In the genomic region with DNA sequence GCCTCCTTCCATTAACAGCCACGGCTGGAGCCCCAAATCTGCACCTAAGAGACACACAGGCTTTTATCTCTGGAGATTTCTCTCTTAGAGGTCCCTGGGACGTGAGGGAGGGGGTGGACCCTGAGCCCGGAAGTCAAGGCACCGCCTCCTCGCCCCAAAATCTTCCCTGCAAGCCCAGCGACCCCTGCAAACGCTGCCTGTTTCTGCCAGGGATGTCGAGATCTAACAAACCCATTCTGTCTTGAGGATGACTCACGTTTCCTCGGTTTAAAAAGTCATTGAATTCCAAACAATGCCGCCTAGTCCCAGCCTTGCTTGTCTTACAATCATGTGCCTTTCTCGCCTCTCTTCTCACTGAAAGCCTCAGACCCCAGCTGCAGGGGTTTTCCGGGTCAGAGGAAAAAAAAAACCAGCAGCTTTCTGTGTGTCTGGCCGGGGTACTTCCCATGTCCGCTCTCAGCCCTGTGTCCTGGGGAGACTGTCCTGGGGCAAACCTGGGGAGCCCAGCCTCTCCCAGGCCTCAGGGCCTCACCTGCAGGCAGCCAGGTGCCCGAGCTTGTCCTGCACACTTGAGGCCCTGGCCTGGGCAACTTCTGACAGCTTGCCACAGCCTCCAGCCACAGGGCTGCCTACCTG, we compare ENCODE assay signal across 8 cellular contexts. TPM values are rescaled to one million over a fixed set of nuclear protein-coding genes. Genes with fewer than 3 reads are reported as not detected.
DNase-seq lines count a peak whose midpoint lies in the region; ATAC-seq and TF ChIP-seq lines count a peak whose summit lies in the region.

No MANE protein-coding gene starts in this region.

- WGBS in thymus: 53% methylated on average over 16 of the region's 16 CpGs

- H3K4me2 ChIP-seq in OCI-LY7 (ENCODE audit: low read length): peak overlapping the region; percentile 37; the same call in 1 of the 2 replicates

- no TSS peak for BruUV-seq in OCI-LY7 (replicated peaks; lab: Mats Ljungman, UMichigan)

- no peaks in the 10 kb centered on the region for H4K20me1 ChIP-seq in OCI-LY7 (ENCODE audit: insufficient read depth, low read length)

- DNase-seq in OCI-LY7 (ENCODE audit: low spot score) (peak; percentile 21), lower lobe of right lung (peak; percentile 41), NOMO-1 treated with DMSO at 0.1 percent for 48 hours (lab: John Stamatoyannopoulos, UW; ENCODE audit: unreplicated experiment) (no peak), NK-92 (lab: John Stamatoyannopoulos, UW; ENCODE audit: unreplicated experiment) (no peak), NCI-H128 (lab: John Stamatoyannopoulos, UW; ENCODE audit: unreplicated experiment) (no peak)

- no peaks in the 10 kb centered on the region for H3K79me2 ChIP-seq in OCI-LY7 (ENCODE audit: insufficient read depth, low read depth, low read length)

- intact Hi-C loops in OCI-LY7 (cut with micrococcal nuclease; ENCODE audit: unreplicated experiment): no loop called here
- intact Hi-C loops in lower lobe of right lung (cut with DNase I): no loop called here

- H3K27me3 ChIP-seq in lower lobe of right lung (ENCODE audit: low read depth) (no peaks in the 10 kb centered on the region), thymus (ENCODE audit: control insufficient read depth, insufficient read depth) (no peaks in the 10 kb centered on the region)

- no peaks in the 10 kb centered on the region for H3K9me2 ChIP-seq in OCI-LY7 (ENCODE audit: insufficient read depth, low read length)

- CTCF ChIA-PET in OCI-LY7 (lab: Charles Lee; ENCODE audit: unreplicated experiment): no interaction called here

- POLR2A ChIA-PET in OCI-LY7 (lab: Charles Lee): interaction anchor here (0.7 kb wide), 1 partner anchor 77 kb away, joined by 3 read pairs; no protein-coding TSS in a partner anchor

- no peaks in the 10 kb centered on the region for H3K36me3 ChIP-seq in OCI-LY7 (ENCODE audit: insufficient read depth, low read length)
- peaks cover 38% of the 10 kb centered on the region for H3K36me3 ChIP-seq in lower lobe of right lung
- peaks cover 13% of the 10 kb centered on the region for H3K36me3 ChIP-seq in thymus (ENCODE audit: control insufficient read depth, insufficient read depth)

- peak overlapping the region; percentile 57 for H2AFZ ChIP-seq in OCI-LY7 (ENCODE audit: low read length)

- ATAC-seq in lower lobe of right lung: no peak

- H3K4me3 ChIP-seq in GM12875 (ENCODE audit: low read depth, low read length) (peak overlapping the region; percentile 38), OCI-LY7 (ENCODE audit: low read depth, low read length, poor library complexity, severe bottlenecking) (no peak overlapping the region), lower lobe of right lung (no peak overlapping the region), thymus (ENCODE audit: low read length) (no peak overlapping the region)

- H3K27ac ChIP-seq in OCI-LY7 (ENCODE audit: low read depth, low read length, poor library complexity, severe bottlenecking): no peak overlapping the region
- H3K27ac ChIP-seq in cingulate gyrus (ENCODE audit: low read depth, low read length): peak overlapping the region; percentile 91
- peak overlapping the region; percentile 62 for H3K27ac ChIP-seq in lower lobe of right lung
- H3K27ac ChIP-seq in thymus (ENCODE audit: low read depth): peak overlapping the region; percentile 72

- H3K4me1 ChIP-seq in OCI-LY7 (ENCODE audit: insufficient read depth, low read length, poor library complexity, severe bottlenecking) (peaks cover 9% of the 10 kb centered on the region), lower lobe of right lung (peaks cover 26% of the 10 kb centered on the region), thymus (ENCODE audit: control insufficient read depth, insufficient read depth, low read length) (peaks cover 8% of the 10 kb centered on the region)

- TF ChIP-seq CTCF in GM12875 (IDR thresholded peaks at IDR 0.05; ENCODE audit: borderline replicate concordance, insufficient read depth, low read depth, low read length) (no peak), OCI-LY7 (conservative IDR thresholded peaks at IDR 0.05; ENCODE audit: low read length) (no peak), lower lobe of right lung (IDR thresholded peaks at IDR 0.05) (no peak)

- H3K9me3 ChIP-seq in OCI-LY7 (ENCODE audit: low read length) (no peaks in the 10 kb centered on the region), lower lobe of right lung (no peaks in the 10 kb centered on the region), thymus (ENCODE audit: control insufficient read depth) (no peaks in the 10 kb centered on the region)

RNA-seq across cellular contexts. Expression of a gene that starts 15.4 kb away (rescaled TPM):
- 25.4 and 26.6 TPM in 2 replicates for total RNA-seq in OCI-LY7 (2014; rRNA removed; shearing (Covaris generic))
- total RNA-seq in OCI-LY7 (2022) (31.2 and 35.7 TPM in 2 replicates), lower lobe of right lung (58.1 TPM)
- 54.7 TPM for polyA plus RNA-seq in thymus

RNA-seq across cellular contexts. Expression of a gene that starts 24.1 kb away (rescaled TPM):
- total RNA-seq in OCI-LY7 (2014; rRNA removed; shearing (Covaris generic)): 0.08 and 0.22 TPM in 2 replicates
- not detected in 2 replicates for total RNA-seq in OCI-LY7 (2022)
- total RNA-seq in lower lobe of right lung: 77.5 TPM
- polyA plus RNA-seq in thymus: 4.9 TPM

Comparison
In these comparisons a context has a peak if more than half of its experiments do, and no peak if none do; other contexts are left out.
1. DNase-seq: peak in OCI-LY7 (single experiment) and lower lobe of right lung (single experiment); none in NOMO-1 treated with DMSO at 0.1 percent for 48 hours (single experiment), NK-92 (single experiment) and NCI-H128 (single experiment).
2. RNA of a gene that starts 24.1 kb away (total RNA-seq): 77.5 TPM in lower lobe of right lung (single experiment); 0.08 to 0.22 TPM in OCI-LY7; every median in the first group is over 10 times any median in the second.